ENCODE assay signal across 19 cellular contexts in genomic region chr3:100480111-100480510, GRCh38. TPM values are rescaled to one million over a fixed set of nuclear protein-coding genes. Genes with fewer than 3 reads are reported as not detected.
A peak's percentile ranks its signal among the peaks of the same experiment; 100 is the strongest.
DNase-seq lines count a peak whose midpoint lies in the region; ATAC-seq, FAIRE-seq and TF ChIP-seq lines count a peak whose summit lies in the region.
"Had no signal": no experiment of that assay in that cellular context is flagged by ENCODE, and none has a peak within 500 bp of the region (broad histone marks: within the 10 kb centered on the region; RNA-seq: fewer than 3 reads in every experiment).

No MANE protein-coding gene starts in this region.

- H3K9me3 ChIP-seq in H1 (ENCODE audit: insufficient read depth in 2 of 2, low read depth in 1 of 2, low read length in 1 of 2) (peaks cover 0 to 10% of the 10 kb centered on the region in 2 experiments; a peak in 1 of 4 replicates), neural progenitor cell (ENCODE audit: low read depth) (no peaks in the 10 kb centered on the region)
- H3K9me3 ChIP-seq: A549, HAP-1 had no signal

- ATAC-seq in activated CD8-positive, alpha-beta T cell treated with anti-CD3 and anti-CD28 coated beads for 36 hours: no peak
- ATAC-seq: A549, HepG2 had no signal

- TF ChIP-seq RAD21 in H1 (IDR thresholded peaks at IDR 0.05 in 1 of 2, conservative IDR thresholded peaks at IDR 0.05 in 1 of 2; ENCODE audit: low read depth in 2 of 2, low read length in 2 of 2): no peak

- no peak overlapping the region for H2BK5ac ChIP-seq in H1 (ENCODE audit: low read depth, low read length)

- TF ChIP-seq CTCF in H1 (IDR thresholded peaks at IDR 0.05; ENCODE audit: control extremely low read depth in 1 of 3, insufficient read depth in 1 of 3, low read depth in 1 of 3, low read length in 3 of 3): no peak
- no peak for TF ChIP-seq CTCF in neural progenitor cell (IDR thresholded peaks at IDR 0.05)
- TF ChIP-seq CTCF in activated CD8-positive, alpha-beta T cell treated with anti-CD3 and anti-CD28 coated beads for 36 hours (IDR thresholded peaks at IDR 0.05): no peak

- H3K4me3 Mint-ChIP-seq in neural progenitor cell: no peak overlapping the region
- H3K4me3 Mint-ChIP-seq in activated CD8-positive, alpha-beta T cell treated with anti-CD3 and anti-CD28 coated beads for 36 hours: no peak overlapping the region
- H3K4me3 Mint-ChIP-seq: CD4-positive, alpha-beta T cell had no signal

- H3K4me3 ChIP-seq in H1 (ENCODE audit: extremely low read depth in 1 of 4, insufficient read depth in 2 of 4, low read depth in 3 of 4, low read length in 4 of 4) (no peak overlapping the region), neural progenitor cell (no peak overlapping the region)
- H3K4me3 ChIP-seq: A549, HAP-1 had no signal

- H2BK15ac ChIP-seq in H1 (ENCODE audit: low read length): no peak overlapping the region

- TF ChIP-seq EP300 in H1 (IDR thresholded peaks at IDR 0.05; ENCODE audit: borderline replicate concordance in 1 of 2, low read depth in 2 of 2, low read length in 2 of 2): no peak

- 92% methylated on average over 5 of the region's 5 CpGs; no CpG with 5 or more reads in 1 of the 2 experiments for WGBS in H1 (ENCODE audit: extremely low coverage in 1 of 2, insufficient coverage in 1 of 2, insufficient read length in 1 of 2, insufficient replicate concordance in 2 of 2, low coverage in 1 of 2, low lambda C conversion rate in 2 of 2, missing lambda C conversion rate in 1 of 2), 2 experiments

- no peak overlapping the region for H4K8ac ChIP-seq in H1 (ENCODE audit: extremely low read depth, insufficient read depth, low read length)

- no peaks in the 10 kb centered on the region for H4K20me1 ChIP-seq in H1 (replicated peaks in 1 of 2; ENCODE audit: control insufficient read depth in 1 of 2, insufficient read depth in 2 of 2, low read length in 2 of 2)
- no peaks in the 10 kb centered on the region for H4K20me1 ChIP-seq in neural progenitor cell (ENCODE audit: low read depth)

- no peak for FAIRE-seq in H1 (lab: Jason Lieb, UNC)
- FAIRE-seq: A549, HepG2 had no signal

- no peak overlapping the region for H3K18ac ChIP-seq in H1 (ENCODE audit: extremely low read depth, low read length)

- no peaks in the 10 kb centered on the region for H3F3A ChIP-seq in neural progenitor cell (ENCODE audit: low read depth)

- no peak overlapping the region for H3K4ac ChIP-seq in H1 (replicated peaks; ENCODE audit: insufficient read length, low read depth, low read length)

- H3K36me3 ChIP-seq in H1 (ENCODE audit: control insufficient read depth in 2 of 4, insufficient read depth in 4 of 4, low read length in 3 of 4) (no peaks in the 10 kb centered on the region), neural progenitor cell (no peaks in the 10 kb centered on the region)
- H3K36me3 ChIP-seq: HAP-1 had no signal

- H3K4me1 Mint-ChIP-seq in neural progenitor cell: no peaks in the 10 kb centered on the region
- H3K4me1 Mint-ChIP-seq in activated CD8-positive, alpha-beta T cell treated with anti-CD3 and anti-CD28 coated beads for 36 hours (ENCODE audit: low read depth): no peaks in the 10 kb centered on the region

- no peak overlapping the region for H4K91ac ChIP-seq in H1 (replicated peaks; ENCODE audit: insufficient read length, low read length)

- H3K56ac ChIP-seq in H1 (replicated peaks; ENCODE audit: insufficient read length, low read depth, low read length): no peak overlapping the region

- H3K23me2 ChIP-seq in H1 (ENCODE audit: low read depth, low read length): no peaks in the 10 kb centered on the region

- no peak overlapping the region for H3K27ac ChIP-seq in H1 (ENCODE audit: low read depth, low read length)
- no peak overlapping the region for H3K27ac ChIP-seq in neural progenitor cell
- H3K27ac ChIP-seq: 22Rv1, A549, C4-2B had no signal

- H2AK5ac ChIP-seq in H1 (ENCODE audit: low read depth, low read length): no peak overlapping the region

- POLR2A ChIA-PET in H1 (lab: Charles Lee; ENCODE audit: partially characterized antibody): interaction anchor here (1.3 kb wide), 1 partner anchor 12 kb away, joined by 3 read pairs; the partner anchor contains the start of gene TMEM45A
- POLR2A ChIA-PET in activated CD8-positive, alpha-beta T cell treated with anti-CD3 and anti-CD28 coated beads for 36 hours (lab: Charles Lee): no interaction called here

- H2BK12ac ChIP-seq in H1 (ENCODE audit: low read depth, low read length): no peak overlapping the region

- H3K27me3 ChIP-seq in H1 (replicated peaks in 1 of 4; ENCODE audit: control insufficient read depth in 3 of 4, extremely low read depth in 1 of 4, insufficient read depth in 3 of 4, low read length in 3 of 4): no peaks in the 10 kb centered on the region
- H3K27me3 ChIP-seq in neural progenitor cell: no peaks in the 10 kb centered on the region

- H3K79me2 ChIP-seq in H1 (ENCODE audit: control insufficient read depth in 1 of 2, insufficient read depth in 2 of 2, low read length in 2 of 2): no peaks in the 10 kb centered on the region
- H3K79me2 ChIP-seq in neural progenitor cell (ENCODE audit: low read depth): no peaks in the 10 kb centered on the region

- H3K9ac ChIP-seq in H1 (replicated peaks in 1 of 4; ENCODE audit: extremely low read depth in 1 of 4, low read depth in 3 of 4, low read length in 3 of 4) (no peak overlapping the region), neural progenitor cell (no peak overlapping the region)

- CTCF ChIA-PET in H1 (lab: Charles Lee; ENCODE audit: partially characterized antibody): interaction anchor here (1.2 to 1.5 kb wide), 4 partner anchors 11 to 109 kb away, joined by 4 to 7 read pairs (median 5); no protein-coding TSS in a partner anchor
- CTCF ChIA-PET in activated CD8-positive, alpha-beta T cell treated with anti-CD3 and anti-CD28 coated beads for 36 hours (lab: Charles Lee): interaction anchor here (1.0 to 3.0 kb wide), 2 partner anchors 17 to 110 kb away, joined by 3 to 11 read pairs; no protein-coding TSS in a partner anchor

- 0 out of 2 replicates have a peak overlapping the region, but pooled peaks have one; percentile 32 for H2AFZ ChIP-seq in H1 (ENCODE audit: low read length)
- peak overlapping the region; percentile 57 for H2AFZ ChIP-seq in neural progenitor cell (replicated peaks)

- H3K27me3 Mint-ChIP-seq in neural progenitor cell (ENCODE audit: insufficient read depth, low read depth): no peaks in the 10 kb centered on the region
- H3K27me3 Mint-ChIP-seq in activated CD8-positive, alpha-beta T cell treated with anti-CD3 and anti-CD28 coated beads for 36 hours: peaks cover 17% of the 10 kb centered on the region

- no peak for TF ChIP-seq POLR2A in H1 (IDR thresholded peaks at IDR 0.05; ENCODE audit: control extremely low read depth in 1 of 2, low read depth in 2 of 2, low read length in 2 of 2)

- H3K4me1 ChIP-seq in H1 (replicated peaks in 1 of 4; ENCODE audit: control insufficient read depth in 3 of 4, insufficient read depth in 4 of 4, low read length in 3 of 4) (no peaks in the 10 kb centered on the region), neural progenitor cell (no peaks in the 10 kb centered on the region)
- H3K4me1 ChIP-seq: A549, HAP-1 had no signal

- H3K27ac Mint-ChIP-seq in neural progenitor cell: no peak overlapping the region
- H3K27ac Mint-ChIP-seq in activated CD8-positive, alpha-beta T cell treated with anti-CD3 and anti-CD28 coated beads for 36 hours: no peak overlapping the region
- H3K27ac Mint-ChIP-seq: CD4-positive, alpha-beta T cell had no signal

- intact Hi-C loops in activated CD8-positive, alpha-beta T cell treated with anti-CD3 and anti-CD28 coated beads for 36 hours (cut with micrococcal nuclease): no loop called here

- H3K4me2 ChIP-seq in H1 (ENCODE audit: insufficient read depth in 1 of 2, low read depth in 2 of 2, low read length in 2 of 2) (no peak overlapping the region), neural progenitor cell (no peak overlapping the region)
- H3K4me2 ChIP-seq: A549 had no signal

- H3K23ac ChIP-seq in H1 (ENCODE audit: insufficient read length): no peak overlapping the region

- no peak overlapping the region for H4K5ac ChIP-seq in H1 (ENCODE audit: insufficient read length, low read depth, low read length)

- peaks cover 5% of the 10 kb centered on the region for H3K9me3 Mint-ChIP-seq in neural progenitor cell
- no peaks in the 10 kb centered on the region for H3K9me3 Mint-ChIP-seq in activated CD8-positive, alpha-beta T cell treated with anti-CD3 and anti-CD28 coated beads for 36 hours
- H3K9me3 Mint-ChIP-seq: CD4-positive, alpha-beta T cell had no signal

- H3K36me3 Mint-ChIP-seq in neural progenitor cell: no peaks in the 10 kb centered on the region
- no peaks in the 10 kb centered on the region for H3K36me3 Mint-ChIP-seq in activated CD8-positive, alpha-beta T cell treated with anti-CD3 and anti-CD28 coated beads for 36 hours (ENCODE audit: low read depth)

- H2BK20ac ChIP-seq in H1 (ENCODE audit: low read length): no peak overlapping the region

- no peak overlapping the region for H2BK120ac ChIP-seq in H1 (replicated peaks; ENCODE audit: low read depth, low read length)

- H3K14ac ChIP-seq in H1 (ENCODE audit: insufficient read length): no peak overlapping the region

- DNase-seq in NCI-H146 (lab: John Stamatoyannopoulos, UW) (peak; percentile 3), NCI-H146 treated with DMSO at 0.1 percent for 48 hours (lab: John Stamatoyannopoulos, UW; ENCODE audit: unreplicated experiment) (no peak), NCI-H69 (lab: John Stamatoyannopoulos, UW) (peak; percentile 1), H1 (ENCODE audit: low read depth in 1 of 2, low spot score in 2 of 2) (no peak), neural progenitor cell (ENCODE audit: low spot score) (no peak), COR-L47 (lab: John Stamatoyannopoulos, UW) (no peak), iPS-NIHi11 (ENCODE audit: low spot score) (no peak)
- no peak for DNase-seq in activated CD8-positive, alpha-beta T cell treated with anti-CD3 and anti-CD28 coated beads for 36 hours
- DNase-seq: AML-193; CD4-positive, alpha-beta T cell; DMS153; DMS79; GF-D8; GOT3 had no signal

- no peaks in the 10 kb centered on the region for H3K79me1 ChIP-seq in H1 (ENCODE audit: low read depth, low read length)

TF ChIP-seq in H1, 55 proteins besides CTCF, POLR2A, EP300 and RAD21 (continues in another document):
- TF ChIP-seq SP1 (IDR thresholded peaks at IDR 0.05; ENCODE audit: low read depth, low read length) (no peak), RBBP5 (IDR thresholded peaks at IDR 0.05; ENCODE audit: borderline replicate concordance, low read depth, low read length) (no peak), CBX5 (IDR thresholded peaks at IDR 0.05; ENCODE audit: low read depth, low read length) (no peak)

RNA-seq across cellular contexts. Expression of gene TMEM45A, which starts 12.3 kb away (rescaled TPM):
- 12.3 and 12.9 TPM in 2 replicates for total RNA-seq in H1 (2021; fragmentation: NEBNext Ultra II Directional; extraction: Animal tissue kit (Norgen Biotek cat#: 25700))
- polyA plus RNA-seq in H1 (2011; rRNA removed): 6.9 and 14.2 TPM in 2 replicates
- polyA plus RNA-seq in H1 (2011; cell fraction: cytosol; rRNA removed): 12.0 TPM
- 2.6 TPM for polyA plus RNA-seq in H1 (2011; cell fraction: nucleus; rRNA removed)
- polyA plus RNA-seq in H1 (2012, experiment 1 of 2): 10.3 to 17.0 TPM (median 11.2 TPM) in 4 replicates
- 7.0 TPM for polyA plus RNA-seq in H1 (2012, experiment 2 of 2)
- polyA plus RNA-seq in H1 (2013, experiment 1 of 2): 15.7 TPM
- polyA plus RNA-seq in H1 (2013, experiment 2 of 2): 15.6 TPM
- polyA minus RNA-seq in H1 (2011; rRNA and poly(A)+ RNA removed): 9.6 and 10.0 TPM in 2 replicates
- polyA minus RNA-seq in H1 (2011; cell fraction: cytosol; rRNA and poly(A)+ RNA removed): 4.4 TPM
- 4.7 TPM for polyA minus RNA-seq in H1 (2011; cell fraction: nucleus; rRNA and poly(A)+ RNA removed)
- 53.8 and 82.7 TPM in 2 replicates for total RNA-seq in neural progenitor cell (ENCODE audit: low replicate concordance)
- total RNA-seq in activated CD8-positive, alpha-beta T cell treated with anti-CD3 and anti-CD28 coated beads for 36 hours: 1 to 10 TPM; 1.1 to 1.8 TPM

Comparison
In these comparisons a context has a peak if more than half of its experiments do, and no peak if none do; other contexts are left out.
1. DNase-seq: peak in NCI-H146 (single experiment) and NCI-H69 (single experiment); none in NCI-H146 treated with DMSO at 0.1 percent for 48 hours (single experiment), H1 (0 of 2), neural progenitor cell (single experiment), COR-L47 (single experiment), activated CD8-positive, alpha-beta T cell treated with anti-CD3 and anti-CD28 coated beads for 36 hours (single experiment) and iPS-NIHi11 (single experiment).